ENCODE assay signal across 1 cellular context in the genomic region with DNA sequence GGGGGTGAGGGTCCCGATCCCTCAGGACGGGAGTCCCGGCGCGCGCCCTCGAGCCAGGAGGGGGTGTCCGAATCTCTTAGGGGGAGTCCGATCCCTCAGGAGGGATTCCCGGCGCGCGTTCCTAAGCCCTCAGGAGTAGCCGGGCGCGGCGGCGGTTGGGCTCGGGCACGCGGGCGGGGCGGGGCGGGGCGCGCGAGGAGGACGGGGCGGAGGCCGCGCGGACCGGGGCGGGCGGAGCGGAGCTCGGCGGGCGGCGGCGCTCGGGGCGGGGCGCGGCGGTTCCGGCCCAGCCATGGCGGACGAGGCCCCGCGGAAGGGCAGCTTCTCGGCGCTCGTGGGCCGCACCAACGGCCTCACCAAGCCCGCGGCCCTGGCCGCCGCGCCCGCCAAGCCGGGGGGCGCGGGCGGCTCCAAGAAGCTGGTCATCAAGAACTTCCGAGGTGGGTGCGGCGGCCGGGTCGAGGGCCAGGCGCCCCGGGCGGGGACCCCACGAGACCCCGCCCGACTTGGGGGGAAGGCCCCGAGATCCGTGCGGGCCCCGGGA.
A peak's percentile ranks its signal among the peaks of the same experiment; 100 is the strongest.
TF ChIP-seq lines count a peak whose summit lies in the region.

A gene (plus strand): TSS at position 278 of the 544 bp plus-strand sequence. CDS start 15 bp downstream, at position 293.

TF ChIP-seq in IMR-90, 13 proteins besides CTCF, POLR2A, EP300 and RAD21:
- peak; percentile 69; the same call in 1 of the 2 replicates for TF ChIP-seq MAZ (IDR thresholded peaks at IDR 0.05; ENCODE audit: borderline replicate concordance, low read depth, low read length)
- TF ChIP-seq CHD1 (IDR thresholded peaks at IDR 0.05; ENCODE audit: low read depth, low read length): no peak
